Comparison of ENCODE assay signal across 28 cellular contexts in the genomic region with DNA sequence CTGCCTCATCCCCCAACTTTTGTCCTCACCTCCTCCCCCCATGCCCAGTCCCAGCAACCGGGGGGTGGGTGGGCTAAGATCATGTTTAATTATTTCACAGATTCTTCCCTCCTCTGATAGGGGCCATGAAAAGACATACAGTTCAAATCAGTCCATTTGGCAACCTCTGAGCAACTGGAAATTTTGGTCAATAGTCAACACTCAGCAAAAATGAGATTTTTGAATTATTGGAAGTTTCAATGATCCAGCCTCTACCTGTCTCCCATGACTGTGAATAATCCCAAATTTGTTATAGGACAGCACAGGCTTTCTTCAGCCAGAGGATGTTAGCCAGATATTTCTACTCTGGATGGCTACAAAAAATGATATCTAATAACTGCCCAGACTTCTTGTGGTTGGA.
"Had no signal": no experiment of that assay in that cellular context is flagged by ENCODE, and none has a peak within 500 bp of the region (broad histone marks: within the 10 kb centered on the region; RNA-seq: fewer than 3 reads in every experiment).

No MANE protein-coding gene starts in this region.

- H3K4me1 ChIP-seq: colonic mucosa, foreskin keratinocyte, gastrocnemius medialis, heart left ventricle had no signal

- H3K9me3 ChIP-seq: colonic mucosa, esophagus muscularis mucosa, esophagus squamous epithelium, gastrocnemius medialis, gastroesophageal sphincter, heart left ventricle, heart right ventricle had no signal

- DNase-seq: colonic mucosa; cortex of kidney; dermis blood vessel endothelial cell; dorsolateral prefrontal cortex; effector CD4-positive, alpha-beta T cell; effector CD8-positive, alpha-beta T cell; effector memory CD4-positive, alpha-beta T cell; effector memory CD8-positive, alpha-beta T cell; endodermal cell; erythroblast; esophagus squamous epithelium; foreskin fibroblast; foreskin keratinocyte; foreskin melanocyte; gastrocnemius medialis; glutamatergic neuron; head of caudate nucleus; heart left ventricle; heart right ventricle had no signal

- H3K27me3 ChIP-seq: colonic mucosa, dorsolateral prefrontal cortex, esophagus muscularis mucosa, esophagus squamous epithelium, foreskin keratinocyte, gastrocnemius medialis, gastroesophageal sphincter, heart left ventricle, heart right ventricle had no signal

- FAIRE-seq: colon, endometrium, endothelial cell of umbilical vein, frontal cortex had no signal

- H3K36me3 ChIP-seq: colonic mucosa, esophagus muscularis mucosa, esophagus squamous epithelium, gastrocnemius medialis, gastroesophageal sphincter, heart left ventricle, heart right ventricle had no signal

- H3K4me3 ChIP-seq: colonic mucosa, coronary artery, dorsolateral prefrontal cortex, esophagus muscularis mucosa, esophagus squamous epithelium, gastrocnemius medialis, gastroesophageal sphincter, heart left ventricle, heart right ventricle had no signal

- ATAC-seq: effector memory CD8-positive, alpha-beta T cell; esophagus mucosa; foreskin keratinocyte; gastrocnemius medialis; gastroesophageal sphincter; heart left ventricle; heart right ventricle had no signal

- H3K27ac ChIP-seq: colonic mucosa, coronary artery, dorsolateral prefrontal cortex, epithelial cell of prostate, esophagus muscularis mucosa, esophagus squamous epithelium, foreskin keratinocyte, gastrocnemius medialis, gastroesophageal sphincter, heart left ventricle, heart right ventricle had no signal
